ENCODE assay signal across 8 cellular contexts in the genomic region with DNA sequence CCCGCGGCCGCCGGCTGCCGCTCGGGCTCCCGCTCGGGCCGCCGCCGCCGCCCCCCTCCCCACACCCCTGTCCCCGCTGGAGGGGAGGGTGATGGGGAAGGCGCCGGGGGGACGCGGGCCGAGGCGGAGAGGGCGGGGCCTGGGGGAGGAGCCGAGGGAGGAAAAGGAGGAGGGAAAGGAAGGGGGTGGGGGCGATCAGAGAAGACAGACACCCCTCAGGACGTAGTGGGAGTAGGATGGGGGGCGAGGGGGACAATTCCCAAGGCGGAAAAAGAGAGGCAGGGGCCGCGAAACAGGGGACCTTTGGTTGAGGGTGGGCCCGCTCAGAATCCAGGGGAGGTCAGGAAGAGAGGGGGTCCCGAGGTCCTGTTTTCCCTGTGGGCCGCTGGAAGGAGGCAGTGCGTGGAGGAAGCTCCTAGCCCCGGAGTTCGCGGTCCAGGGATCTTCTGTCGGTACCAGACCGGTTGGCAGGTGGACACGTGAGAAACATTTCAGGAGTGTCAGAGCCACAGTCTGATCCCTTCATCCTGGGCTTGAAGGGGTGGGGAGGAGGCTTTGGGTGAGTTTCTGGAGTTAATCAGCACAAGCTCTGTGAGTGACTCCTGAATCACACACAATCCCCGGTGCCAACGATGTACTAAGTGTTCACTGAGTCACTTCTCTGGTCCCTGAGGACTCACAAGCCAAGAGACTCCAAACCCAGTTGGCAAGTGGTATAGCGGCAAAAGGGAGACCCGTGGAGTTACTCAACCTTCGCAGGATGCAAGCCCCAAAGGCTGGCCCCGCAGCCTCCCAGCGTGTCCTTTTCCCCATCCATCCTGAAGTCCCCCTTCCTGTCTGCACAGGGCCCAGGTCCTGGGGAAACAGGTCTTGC. TPM values are rescaled to one million over a fixed set of nuclear protein-coding genes. Genes with fewer than 3 reads are reported as not detected.
A peak's percentile ranks its signal among the peaks of the same experiment; 100 is the strongest.
DNase-seq lines count a peak whose midpoint lies in the region; ATAC-seq and TF ChIP-seq lines count a peak whose summit lies in the region.

Gene XYLT1, minus strand, starts transcription at position 90 of the 874 bp plus-strand sequence. CDS start 164 bp downstream, outside the sequence.

- DNase-seq in GM12864 (ENCODE audit: low read depth): no peak
- DNase-seq in NCI-H748 (lab: John Stamatoyannopoulos, UW; ENCODE audit: unreplicated experiment): peak; percentile 46
- DNase-seq in fibroblast of villous mesenchyme (ENCODE audit: low read depth): peak; percentile 50
- no peak for DNase-seq in HuH-7 (ENCODE audit: low spot score)
- no peak for DNase-seq in COLO829 (ENCODE audit: low spot score)

- peak within 1 kb of the TSS; percentile 94 for H3K27ac Mint-ChIP-seq in activated T-helper 17 cell treated with anti-CD3 and anti-CD28 coated beads, Interleukin-2, amount 50 U/mL, for 72 hours

- H3K27me3 ChIP-seq in neuron (ENCODE audit: insufficient read depth, low read length): no peaks in the 10 kb centered on the region

- H3K9me3 ChIP-seq in neuron (ENCODE audit: low read length): no peaks in the 10 kb centered on the region

- H3K36me3 Mint-ChIP-seq in activated T-helper 17 cell treated with anti-CD3 and anti-CD28 coated beads, Interleukin-2, amount 50 U/mL, for 72 hours (ENCODE audit: low read depth): peaks cover 32% of the 10 kb centered on the region

- H3K4me1 ChIP-seq in neuron (ENCODE audit: insufficient read depth, low read length): peaks cover 48% of the 10 kb centered on the region

- H3K4me3 Mint-ChIP-seq in activated T-helper 17 cell treated with anti-CD3 and anti-CD28 coated beads, Interleukin-2, amount 50 U/mL, for 72 hours: peak within 1 kb of the TSS; percentile 90

- peak; percentile 81 for ATAC-seq in activated T-helper 17 cell treated with anti-CD3 and anti-CD28 coated beads, Interleukin-2, amount 50 U/mL, for 72 hours (replicated peaks)
- no peak for ATAC-seq in HG03342 (IDR thresholded peaks at IDR 0.05; ENCODE audit: unreplicated experiment)

- H3K4me3 ChIP-seq in GM12864 (ENCODE audit: low read depth, low read length): peak within 1 kb of the TSS; percentile 66
- H3K4me3 ChIP-seq in fibroblast of villous mesenchyme (ENCODE audit: low read depth, low read length): peak within 1 kb of the TSS; percentile 71
- H3K4me3 ChIP-seq in neuron (ENCODE audit: low read length): peak within 1 kb of the TSS; percentile 77

- no peaks in the 10 kb centered on the region for H3K27me3 Mint-ChIP-seq in activated T-helper 17 cell treated with anti-CD3 and anti-CD28 coated beads, Interleukin-2, amount 50 U/mL, for 72 hours

- H3K9me3 Mint-ChIP-seq in activated T-helper 17 cell treated with anti-CD3 and anti-CD28 coated beads, Interleukin-2, amount 50 U/mL, for 72 hours: no peaks in the 10 kb centered on the region

- H3K36me3 ChIP-seq in neuron (ENCODE audit: insufficient read depth, low read length): no peaks in the 10 kb centered on the region

- H2AFZ ChIP-seq in neuron (ENCODE audit: low read depth, low read length): no peak within 1 kb of the TSS

- peaks cover 35% of the 10 kb centered on the region for H3K4me1 Mint-ChIP-seq in activated T-helper 17 cell treated with anti-CD3 and anti-CD28 coated beads, Interleukin-2, amount 50 U/mL, for 72 hours

- TF ChIP-seq CTCF in GM12864 (IDR thresholded peaks at IDR 0.05; ENCODE audit: low read depth, low read length, missing control alignments) (no peak), fibroblast of villous mesenchyme (IDR thresholded peaks at IDR 0.05; ENCODE audit: insufficient read depth, low read depth, low read length) (no peak)

RNA-seq across cellular contexts. Expression of gene XYLT1, which starts in this region (rescaled TPM):
- total RNA-seq in activated T-helper 17 cell treated with anti-CD3 and anti-CD28 coated beads, Interleukin-2, amount 50 U/mL, for 72 hours: 10 to 100 TPM; 21.4 to 22.6 TPM
- 2.6 and 10.6 TPM in 2 replicates for total RNA-seq in fibroblast of villous mesenchyme

Comparison
In these comparisons a context has a peak if more than half of its experiments do, and no peak if none do; other contexts are left out.
1. DNase-seq: peak in NCI-H748 (single experiment) and fibroblast of villous mesenchyme (single experiment); none in GM12864 (single experiment), HuH-7 (single experiment) and COLO829 (single experiment).
2. Peak in every context shown above with its lines, with median percentiles within 50 percentile points of each other: H3K4me3 ChIP-seq.